ENCODE assay signal across 18 cellular contexts in the genomic region with DNA sequence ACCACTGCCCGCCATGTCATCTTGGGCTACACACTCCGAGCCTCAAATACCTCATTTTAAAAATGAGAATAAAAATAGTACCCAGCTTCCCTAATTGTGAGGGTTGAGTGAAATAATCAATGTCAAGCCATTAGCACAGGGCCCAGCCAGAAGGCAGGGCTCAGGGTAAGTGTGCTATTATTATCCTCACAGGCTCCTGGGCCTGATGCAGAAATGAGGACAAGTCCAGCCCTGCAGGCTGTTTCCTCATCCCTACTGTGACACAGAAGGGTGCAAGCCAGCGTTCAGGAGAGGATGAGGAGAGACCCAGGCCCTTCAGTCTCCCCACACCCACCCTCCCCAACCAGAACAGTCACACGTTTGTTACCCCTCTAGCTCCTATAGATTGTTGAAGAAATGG. TPM values are rescaled to one million over a fixed set of nuclear protein-coding genes. Genes with fewer than 3 reads are reported as not detected.
DNase-seq lines count a peak whose midpoint lies in the region; ATAC-seq and TF ChIP-seq lines count a peak whose summit lies in the region.
"Had no signal": no experiment of that assay in that cellular context is flagged by ENCODE, and none has a peak within 500 bp of the region (broad histone marks: within the 10 kb centered on the region; RNA-seq: fewer than 3 reads in every experiment).

No MANE protein-coding gene starts in this region.

- no peaks in the 10 kb centered on the region for H3K9me2 ChIP-seq in hepatocyte (replicated peaks; ENCODE audit: insufficient read depth)

- H2AFZ ChIP-seq in hepatocyte: no peak overlapping the region
- H2AFZ ChIP-seq: GM23338 had no signal

- ATAC-seq in Right ventricle myocardium superior (ENCODE audit: poor library complexity) (peak; percentile 27), left ventricle myocardium superior (peak; percentile 40), left cardiac atrium (no peak)
- ATAC-seq in stimulated activated effector memory CD8-positive, alpha-beta T cell treated with anti-CD3 and anti-CD28 coated beads, Interleukin-12 subunit alpha, Interleukin-12 subunit beta, amount 100 ng/mL, for 72 hours: no peak
- ATAC-seq: A549, GM23338 had no signal

- no peak for TF ChIP-seq POLR2A in sigmoid colon (IDR thresholded peaks at IDR 0.05)

- TF ChIP-seq EP300 in sigmoid colon (IDR thresholded peaks at IDR 0.05): no peak

- H3K36me3 ChIP-seq in hepatocyte (replicated peaks; ENCODE audit: insufficient read depth, low read depth): no peaks in the 10 kb centered on the region
- H3K36me3 ChIP-seq in sigmoid colon: peaks cover 34 to 62% (median 39%) of the 10 kb centered on the region in 4 donors

- peaks cover 17% of the 10 kb centered on the region for H3K4me1 Mint-ChIP-seq in stimulated activated effector memory CD8-positive, alpha-beta T cell treated with anti-CD3 and anti-CD28 coated beads, Interleukin-12 subunit alpha, Interleukin-12 subunit beta, amount 100 ng/mL, for 72 hours

- H3K9me3 Mint-ChIP-seq in stimulated activated effector memory CD8-positive, alpha-beta T cell treated with anti-CD3 and anti-CD28 coated beads, Interleukin-12 subunit alpha, Interleukin-12 subunit beta, amount 100 ng/mL, for 72 hours: no peaks in the 10 kb centered on the region
- H3K9me3 Mint-ChIP-seq: GM23338 had no signal

- H3K27ac ChIP-seq in hepatocyte (no peak overlapping the region), sigmoid colon (no peak overlapping the region)
- H3K27ac ChIP-seq: 22Rv1, A549, C4-2B had no signal

- TF ChIP-seq CTCF in hepatocyte (IDR thresholded peaks at IDR 0.05; ENCODE audit: poor library complexity): no peak
- TF ChIP-seq CTCF in sigmoid colon (IDR thresholded peaks at IDR 0.05): no peak

- no peak overlapping the region for H3K4me3 ChIP-seq in hepatocyte
- no peak overlapping the region for H3K4me3 ChIP-seq in sigmoid colon
- H3K4me3 ChIP-seq: A549, GM23338 had no signal

- peak overlapping the region; percentile 80 for H3K27ac Mint-ChIP-seq in stimulated activated effector memory CD8-positive, alpha-beta T cell treated with anti-CD3 and anti-CD28 coated beads, Interleukin-12 subunit alpha, Interleukin-12 subunit beta, amount 100 ng/mL, for 72 hours
- H3K27ac Mint-ChIP-seq: GM23338 had no signal

- 93% methylated on average over 4 of the region's 4 CpGs for WGBS in hepatocyte (ENCODE audit: low lambda C conversion rate, missing lambda C conversion rate)
- 82 to 93% methylated on average over 4 of the region's 4 CpGs for WGBS in sigmoid colon, 2 donors

- DNase-seq in Right ventricle myocardium superior: no peak
- DNase-seq in cardiac septum (ENCODE audit: low spot score): no peak
- no peak for DNase-seq in left ventricle myocardium superior
- DNase-seq in left cardiac atrium: no peak
- peak; percentile 1 for DNase-seq in hepatocyte (ENCODE audit: low spot score)
- no peak for DNase-seq in stimulated activated effector memory CD8-positive, alpha-beta T cell treated with anti-CD3 and anti-CD28 coated beads, Interleukin-12 subunit alpha, Interleukin-12 subunit beta, amount 100 ng/mL, for 72 hours (ENCODE audit: low spot score in 2 of 2)
- DNase-seq in NCI-H2029 treated with DMSO at 0.1 percent for 48 hours (lab: John Stamatoyannopoulos, UW): no peak
- no peak for DNase-seq in sigmoid colon
- DNase-seq: AML-193; CD4-positive, alpha-beta memory T cell; DMS153; DMS79; GDM1 had no signal

- peaks cover 48% of the 10 kb centered on the region for H3K36me3 Mint-ChIP-seq in stimulated activated effector memory CD8-positive, alpha-beta T cell treated with anti-CD3 and anti-CD28 coated beads, Interleukin-12 subunit alpha, Interleukin-12 subunit beta, amount 100 ng/mL, for 72 hours

- H3K4me3 Mint-ChIP-seq in stimulated activated effector memory CD8-positive, alpha-beta T cell treated with anti-CD3 and anti-CD28 coated beads, Interleukin-12 subunit alpha, Interleukin-12 subunit beta, amount 100 ng/mL, for 72 hours: no peak overlapping the region
- H3K4me3 Mint-ChIP-seq: CD4-positive, alpha-beta memory T cell; GM23338 had no signal

- intact Hi-C loops in Right ventricle myocardium superior (cut with DNase I): no loop called here
- intact Hi-C loops in cardiac septum (cut with DNase I): loop anchor here (10.0 kb wide), 1 partner anchor 67 kb away; no protein-coding TSS in a partner anchor
- intact Hi-C loops in left ventricle myocardium superior (cut with micrococcal nuclease): no loop called here
- intact Hi-C loops in left cardiac atrium (cut with DNase I): loop anchor here in 1 of 2 donors (5.0 kb wide), 1 partner anchor 56 kb away; no protein-coding TSS in a partner anchor
- intact Hi-C loops in sigmoid colon (cut with DNase I): no loop called here

- no peaks in the 10 kb centered on the region for H3K79me2 ChIP-seq in hepatocyte

- no peaks in the 10 kb centered on the region for H4K20me1 ChIP-seq in hepatocyte (ENCODE audit: insufficient read depth, poor library complexity, severe bottlenecking)

- H3K4me1 ChIP-seq in hepatocyte (ENCODE audit: insufficient read depth): no peaks in the 10 kb centered on the region
- H3K4me1 ChIP-seq in sigmoid colon: peaks cover 0 to 22% (median 18%) of the 10 kb centered on the region in 4 donors

- peaks cover 4% of the 10 kb centered on the region for H3K27me3 ChIP-seq in hepatocyte
- peaks cover 10 to 18% (median 11%) of the 10 kb centered on the region in 3 donors for H3K27me3 ChIP-seq in sigmoid colon

- no peak overlapping the region for H3K4me2 ChIP-seq in hepatocyte
- H3K4me2 ChIP-seq: A549, GM23338 had no signal

- H3K9me3 ChIP-seq in hepatocyte (ENCODE audit: low read depth) (no peaks in the 10 kb centered on the region), sigmoid colon (no peaks in the 10 kb centered on the region)
- H3K9me3 ChIP-seq: A549 had no signal

RNA-seq across cellular contexts. Expression of gene DLK2, which starts 4.0 kb away (rescaled TPM):
- total RNA-seq in Right ventricle myocardium superior (1.0 TPM), cardiac septum (2.9 TPM), left ventricle myocardium superior (1.2 TPM), left cardiac atrium (under 1 TPM in 1 of 2 donors, not detected in 1; 0.68 TPM), hepatocyte (0.33 and 0.60 TPM in 2 replicates), sigmoid colon (not detected)
- polyA plus RNA-seq in hepatocyte (1.8 and 2.1 TPM in 2 replicates), sigmoid colon (under 1 TPM in 1 of 3 donors, not detected in 2; 0.64 TPM)

RNA-seq across cellular contexts. Expression of gene ABCC10, which starts 24.0 kb away (rescaled TPM):
- total RNA-seq in Right ventricle myocardium superior (9.8 TPM), cardiac septum (9.3 TPM), left ventricle myocardium superior (11.5 TPM), left cardiac atrium (10 to 100 TPM; 12.5 to 13.7 TPM), hepatocyte (16.7 and 17.6 TPM in 2 replicates), sigmoid colon (10 to 100 TPM; 11.5 to 24.9 (median 12.3) TPM)
- polyA plus RNA-seq in hepatocyte (33.3 and 41.3 TPM in 2 replicates), sigmoid colon (10 to 100 TPM in 1 of 3 donors, 1 to 10 TPM in 2; 2.4 to 25.0 (median 5.1) TPM)

RNA-seq across cellular contexts. Expression of gene TJAP1, which starts 26.0 kb away (rescaled TPM):
- total RNA-seq in Right ventricle myocardium superior: 20.5 TPM
- 25.1 TPM for total RNA-seq in cardiac septum
- 23.2 TPM for total RNA-seq in left ventricle myocardium superior
- 10 to 100 TPM; 17.4 to 18.3 TPM for total RNA-seq in left cardiac atrium
- 14.6 and 16.4 TPM in 2 replicates for total RNA-seq in hepatocyte
- 10.3 and 13.8 TPM in 2 replicates for polyA plus RNA-seq in hepatocyte
- 10 to 100 TPM; 14.8 to 27.1 (median 23.6) TPM for total RNA-seq in sigmoid colon
- polyA plus RNA-seq in sigmoid colon: 10 to 100 TPM in 1 of 3 donors, 1 to 10 TPM in 2; 3.0 to 20.0 (median 9.0) TPM

RNA-seq across cellular contexts. Expression of gene LRRC73, which starts 58.8 kb away (rescaled TPM):
- total RNA-seq in Right ventricle myocardium superior: 1.4 TPM
- total RNA-seq in cardiac septum: 1.5 TPM
- total RNA-seq in left ventricle myocardium superior: 1.0 TPM
- 1 to 10 TPM in 1 of 2 donors, under 1 TPM in 1; 0.50 to 1.2 TPM for total RNA-seq in left cardiac atrium
- 0.28 TPM in 1 of 2 replicates, not detected in the other for total RNA-seq in hepatocyte
- polyA plus RNA-seq in hepatocyte: 0.07 and 0.22 TPM in 2 replicates
- total RNA-seq in sigmoid colon: 1 to 10 TPM in 2 of 4 donors, under 1 TPM in 2; 0.33 to 1.1 (median 0.72) TPM
- under 1 TPM in 1 of 3 donors, not detected in 2; 0.47 TPM for polyA plus RNA-seq in sigmoid colon
- total RNA-seq: Daoy had no signal
- polyA plus RNA-seq: CD4-positive, alpha-beta memory T cell had no signal

Comparison
In these comparisons a context has a peak if more than half of its experiments do, and no peak if none do; other contexts are left out.
1. ATAC-seq: peak in Right ventricle myocardium superior (single experiment) and left ventricle myocardium superior (single experiment); none in left cardiac atrium (0 of 2) and stimulated activated effector memory CD8-positive, alpha-beta T cell treated with anti-CD3 and anti-CD28 coated beads, Interleukin-12 subunit alpha, Interleukin-12 subunit beta, amount 100 ng/mL, for 72 hours (single experiment).